Comparison of ENCODE assay signal across 11 cellular contexts in the genomic region with DNA sequence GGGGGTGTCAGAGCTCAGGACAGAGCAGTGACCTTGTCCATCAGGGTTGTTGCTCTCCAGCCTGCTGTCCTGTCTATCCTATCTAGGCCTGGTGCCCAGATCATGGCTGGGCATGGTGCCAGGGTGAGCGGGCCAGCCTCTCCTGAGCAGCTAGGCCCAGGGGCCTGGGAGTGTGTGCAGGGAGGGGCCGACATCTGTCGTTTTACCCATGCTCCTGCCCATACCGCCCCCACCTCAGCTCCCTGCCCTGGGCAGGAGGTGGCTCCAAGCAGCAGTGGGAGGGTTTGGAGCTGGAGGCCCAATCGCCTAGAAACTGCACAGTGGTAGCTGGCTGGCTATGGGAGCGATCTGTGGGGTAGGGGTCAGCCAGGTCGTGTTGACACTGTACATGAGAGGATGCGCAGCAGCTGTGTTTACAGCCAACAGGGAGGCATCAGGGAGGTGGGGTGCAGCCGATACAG. TPM values are rescaled to one million over a fixed set of nuclear protein-coding genes. Genes with fewer than 3 reads are reported as not detected.
DNase-seq lines count a peak whose midpoint lies in the region; ATAC-seq, FAIRE-seq and TF ChIP-seq lines count a peak whose summit lies in the region.
"Had no signal": no experiment of that assay in that cellular context is flagged by ENCODE, and none has a peak within 500 bp of the region (broad histone marks: within the 10 kb centered on the region; RNA-seq: fewer than 3 reads in every experiment).

No MANE protein-coding gene starts in this region.

- H3K4me3 Mint-ChIP-seq in activated T-cell treated with anti-CD3 and anti-CD28 coated beads, Interleukin-2, amount 50 U/mL, for 4 hours = no peak overlapping the region
- H3K4me3 Mint-ChIP-seq: activated naive CD4-positive, alpha-beta T cell treated with anti-CD3 and anti-CD28 coated beads, Interleukin-2, amount 50 U/mL, for 24 hours had no signal

- H3K9me3 ChIP-seq in IMR-90 (ENCODE audit: control insufficient read depth, insufficient read depth, low read length) (no peaks in the 10 kb centered on the region; the same call in 1 of the 2 replicates), heart left ventricle (no peaks in the 10 kb centered on the region), small intestine (ENCODE audit: control insufficient read depth, low read depth) (no peaks in the 10 kb centered on the region)

- no peak overlapping the region for H2BK20ac ChIP-seq in IMR-90 (ENCODE audit: low read depth, low read length)

- no peak overlapping the region for H3K14ac ChIP-seq in IMR-90 (replicated peaks; ENCODE audit: low read depth, low read length)

- H3K23ac ChIP-seq in IMR-90 (ENCODE audit: low read depth, low read length) = no peak overlapping the region

- H3K9me1 ChIP-seq in IMR-90 (ENCODE audit: insufficient read depth, low read length) = no peaks in the 10 kb centered on the region

- dilution Hi-C loops in IMR-90 (cut with HindIII; ENCODE audit: low sequenced_read_pairs, unreplicated experiment) = no loop called here

- no peak overlapping the region for H2BK5ac ChIP-seq in IMR-90 (ENCODE audit: low read depth, low read length, poor library complexity, severe bottlenecking)

- H3K27ac ChIP-seq in IMR-90 (ENCODE audit: insufficient read depth, low read length) (no peak overlapping the region), heart left ventricle (peak overlapping the region in 9 of 12 donors; percentile 56 to 90 (median 71)), small intestine (ENCODE audit: low read depth in 1 of 2, low read length in 1 of 2) (no peak overlapping the region)

- H4K91ac ChIP-seq in IMR-90 (ENCODE audit: insufficient read depth, low read depth, low read length) = no peak overlapping the region

- intact Hi-C loops in IMR-90 (cut with micrococcal nuclease) = no loop called here
- intact Hi-C loops in heart left ventricle (cut with DNase I) = loop anchor here in 2 of 10 donors (10.0 kb wide), 1 partner anchor 128 kb away; a partner anchor contains a TSS

- TF ChIP-seq CTCF in IMR-90 (conservative IDR thresholded peaks at IDR 0.05; ENCODE audit: low read depth, low read length) (no peak), heart left ventricle (IDR thresholded peaks at IDR 0.05) (no peak)

- peaks cover 3% of the 10 kb centered on the region; the same call in 1 of the 2 replicates for H3K4me1 ChIP-seq in IMR-90 (ENCODE audit: control insufficient read depth, insufficient read depth, low read length)
- peaks cover 0 to 23% (median 8%) of the 10 kb centered on the region in 12 donors for H3K4me1 ChIP-seq in heart left ventricle
- H3K4me1 ChIP-seq in small intestine (ENCODE audit: control insufficient read depth in 2 of 2, insufficient read depth in 1 of 2, low read depth in 1 of 2, low read length in 1 of 2) = no peaks in the 10 kb centered on the region

- BruUV-seq in IMR-90 (replicated peaks; lab: Mats Ljungman, UMichigan) = no TSS peak

- peaks cover 14% of the 10 kb centered on the region for H3K4me1 Mint-ChIP-seq in activated T-cell treated with anti-CD3 and anti-CD28 coated beads, Interleukin-2, amount 50 U/mL, for 4 hours (ENCODE audit: low read depth)

- TF ChIP-seq POLR2A in IMR-90 (IDR thresholded peaks at IDR 0.05; ENCODE audit: low read depth, low read length) (no peak), heart left ventricle (IDR thresholded peaks at IDR 0.05) (no peak)

- H2BK120ac ChIP-seq in IMR-90 (ENCODE audit: low read depth, low read length) = no peak overlapping the region

- H4K8ac ChIP-seq in IMR-90 (ENCODE audit: low read depth in 2 of 2, low read length in 2 of 2) = no peak overlapping the region

- H2AK5ac ChIP-seq in IMR-90 (ENCODE audit: low read depth, low read length) = no peak overlapping the region

- H4K20me1 ChIP-seq in IMR-90 (ENCODE audit: insufficient read depth, low read length) = peaks cover 4% of the 10 kb centered on the region; the same call in 1 of the 2 replicates

- H3K9ac ChIP-seq in IMR-90 (ENCODE audit: low read depth, low read length) = no peak overlapping the region

- H3K4me3 ChIP-seq in IMR-90 (ENCODE audit: insufficient read depth, low read depth, low read length) (no peak overlapping the region), heart left ventricle (no peak overlapping the region), small intestine (ENCODE audit: low read depth in 1 of 2, low read length in 2 of 2) (no peak overlapping the region)

- WGBS in IMR-90 (ENCODE audit: extremely low coverage in 2 of 2, insufficient read length in 1 of 2), 2 experiments = no CpG with 5 or more reads among the region's 9 CpGs
- 27 to 41% (median 35%) methylated on average over 8 to 9 of the region's 9 CpGs for WGBS in heart left ventricle, 4 donors
- 12 to 42% (median 27%) methylated on average over 9 of the region's 9 CpGs for WGBS in small intestine, 3 donors

- ATAC-seq in IMR-90 (ENCODE audit: low read depth) (peak; percentile 76), heart left ventricle (peak; percentile 92 to 97 (median 95))
- ATAC-seq in activated T-cell treated with anti-CD3 and anti-CD28 coated beads, Interleukin-2, amount 50 U/mL, for 4 hours = no peak

- H2AK9ac ChIP-seq in IMR-90 (replicated peaks; ENCODE audit: low read depth, low read length, poor library complexity) = peak overlapping the region; percentile 28

- FAIRE-seq in small intestine (lab: Jason Lieb, UNC) = no peak
- FAIRE-seq: RCC 7860 had no signal

- no peak overlapping the region for H3K18ac ChIP-seq in IMR-90 (ENCODE audit: low read depth, low read length)

- no peak overlapping the region for H4K5ac ChIP-seq in IMR-90 (ENCODE audit: low read depth, low read length)

- H3K79me1 ChIP-seq in IMR-90 (ENCODE audit: low read depth in 1 of 2, low read length in 2 of 2) = no peaks in the 10 kb centered on the region

- in situ Hi-C loops in IMR-90 (cut with MboI; ENCODE audit: low sequenced_read_pairs) = no loop called here

- DNase-seq in IMR-90 (peak; percentile 27), NCI-H82 (lab: John Stamatoyannopoulos, UW) (peak; percentile 94), heart left ventricle (peak; percentile 81 to 90 (median 84)), small intestine (peak; percentile 16), NOMO-1 (lab: John Stamatoyannopoulos, UW; ENCODE audit: unreplicated experiment in 2 of 2) (no peak), MV-4-11 (lab: John Stamatoyannopoulos, UW) (no peak)
- DNase-seq in activated CD4-positive, alpha-beta T cell treated with anti-CD3 and anti-CD28 coated beads for 48 hours = no peak
- no peak for DNase-seq in activated T-cell treated with anti-CD3 and anti-CD28 coated beads, Interleukin-2, amount 50 U/mL, for 4 hours
- DNase-seq: stimulated activated CD4-positive, alpha-beta T cell treated with anti-CD3 and anti-CD28 coated beads, Interleukin-2, amount 100 ng/mL, for 48 hours had no signal

- peaks cover 12% of the 10 kb centered on the region for H3K27me3 Mint-ChIP-seq in activated T-cell treated with anti-CD3 and anti-CD28 coated beads, Interleukin-2, amount 50 U/mL, for 4 hours (ENCODE audit: low read depth)

- no peak for TF ChIP-seq RAD21 in IMR-90 (IDR thresholded peaks at IDR 0.05; ENCODE audit: low read length)

- POLR2A ChIA-PET in IMR-90 (lab: Charles Lee; ENCODE audit: unreplicated experiment) = no interaction called here

- H3K4ac ChIP-seq in IMR-90 (ENCODE audit: low read depth, low read length) = no peak overlapping the region

- H2AFZ ChIP-seq in IMR-90 (replicated peaks; ENCODE audit: low read length, poor library complexity) = peak overlapping the region; percentile 43

- H3K4me2 ChIP-seq in IMR-90 (ENCODE audit: low read depth, low read length) = no peak overlapping the region

- H3K9me3 Mint-ChIP-seq in activated T-cell treated with anti-CD3 and anti-CD28 coated beads, Interleukin-2, amount 50 U/mL, for 4 hours = no peaks in the 10 kb centered on the region
- H3K9me3 Mint-ChIP-seq: activated naive CD4-positive, alpha-beta T cell treated with anti-CD3 and anti-CD28 coated beads, Interleukin-2, amount 50 U/mL, for 24 hours had no signal

- CTCF ChIA-PET in IMR-90 (lab: Yijun Ruan, JAX) = interaction anchor here (1.0 kb wide), 1 partner anchor 54 kb away, joined by 5 read pairs; no protein-coding TSS in a partner anchor

- H3K36me3 ChIP-seq in IMR-90 (ENCODE audit: control insufficient read depth, insufficient read depth, low read length) (no peaks in the 10 kb centered on the region), heart left ventricle (no peaks in the 10 kb centered on the region), small intestine (ENCODE audit: control insufficient read depth in 2 of 2, insufficient read depth in 2 of 2, low read length in 2 of 2) (no peaks in the 10 kb centered on the region)

- no peak overlapping the region for H3K56ac ChIP-seq in IMR-90 (ENCODE audit: extremely low read depth, insufficient read depth, low read length)

- H3K27me3 ChIP-seq in IMR-90 (ENCODE audit: control insufficient read depth, insufficient read depth, low read length) (peaks cover 76% of the 10 kb centered on the region), heart left ventricle (peaks cover 0 to 25% (median 11%) of the 10 kb centered on the region in 9 donors), small intestine (ENCODE audit: control insufficient read depth in 2 of 2, insufficient read depth in 2 of 2, low read length in 2 of 2) (peaks cover 0 to 4% of the 10 kb centered on the region in 2 donors)

- no peaks in the 10 kb centered on the region for H3K36me3 Mint-ChIP-seq in activated T-cell treated with anti-CD3 and anti-CD28 coated beads, Interleukin-2, amount 50 U/mL, for 4 hours (ENCODE audit: insufficient read depth)
- H3K36me3 Mint-ChIP-seq: activated naive CD4-positive, alpha-beta T cell treated with anti-CD3 and anti-CD28 coated beads, Interleukin-2, amount 50 U/mL, for 24 hours had no signal

- H2BK15ac ChIP-seq in IMR-90 (ENCODE audit: low read depth, low read length) = no peak overlapping the region

RNA-seq across cellular contexts. Expression of a gene that starts 6.5 kb away (rescaled TPM):
- total RNA-seq in IMR-90 (2012; rRNA removed) (not detected in 2 replicates), heart left ventricle (under 1 TPM in 7 of 9 donors, not detected in 2; 0.07 to 0.35 (median 0.11) TPM)
- polyA plus RNA-seq in IMR-90 (2012; rRNA removed) (not detected in 2 replicates), heart left ventricle (under 1 TPM in 1 of 2 donors, not detected in 1; 0.42 TPM), small intestine (under 1 TPM in 1 of 3 donors, not detected in 2; 0.01 TPM)
- not detected in 2 replicates for polyA plus RNA-seq in IMR-90 (2012; cell fraction: cytosol; rRNA removed)
- polyA plus RNA-seq in IMR-90 (2012; cell fraction: nucleus; rRNA removed; ENCODE audit: low replicate concordance) = not detected in 2 replicates
- total RNA-seq in activated T-cell treated with anti-CD3 and anti-CD28 coated beads, Interleukin-2, amount 50 U/mL, for 4 hours = under 1 TPM in 1 of 3 donors, not detected in 2; 0.11 TPM

RNA-seq across cellular contexts. Expression of a gene that starts 8.2 kb away (rescaled TPM):
- not detected in 2 replicates for total RNA-seq in IMR-90 (2012; rRNA removed)
- 0.03 TPM in 1 of 2 replicates, not detected in the other for polyA plus RNA-seq in IMR-90 (2012; rRNA removed)
- 0.02 TPM in 1 of 2 replicates, not detected in the other for polyA plus RNA-seq in IMR-90 (2012; cell fraction: cytosol; rRNA removed)
- polyA plus RNA-seq in IMR-90 (2012; cell fraction: nucleus; rRNA removed; ENCODE audit: low replicate concordance) = 0.07 and 0.11 TPM in 2 replicates
- 1 to 10 TPM in 5 of 9 donors, under 1 TPM in 4; 0.22 to 1.6 (median 1.1) TPM for total RNA-seq in heart left ventricle
- polyA plus RNA-seq in heart left ventricle = 1 to 10 TPM in 1 of 2 donors, under 1 TPM in 1; 0.30 to 1.4 TPM
- under 1 TPM in 1 of 3 donors, not detected in 2; 0.67 TPM for polyA plus RNA-seq in small intestine
- total RNA-seq in activated T-cell treated with anti-CD3 and anti-CD28 coated beads, Interleukin-2, amount 50 U/mL, for 4 hours = 1 to 10 TPM in 2 of 3 donors, under 1 TPM in 1; 0.55 to 2.4 (median 1.8) TPM

RNA-seq across cellular contexts. Expression of a gene that starts 35.8 kb away (rescaled TPM):
- 0.28 TPM in 1 of 2 replicates, not detected in the other for total RNA-seq in IMR-90 (2012; rRNA removed)
- 0.23 TPM in 1 of 2 replicates, not detected in the other for polyA plus RNA-seq in IMR-90 (2012; rRNA removed)
- polyA plus RNA-seq in IMR-90 (2012; cell fraction: cytosol; rRNA removed) = 0.14 TPM in 1 of 2 replicates, not detected in the other
- polyA plus RNA-seq in IMR-90 (2012; cell fraction: nucleus; rRNA removed; ENCODE audit: low replicate concordance) = 0.45 and 1.4 TPM in 2 replicates
- 1 to 10 TPM in 6 of 9 donors, under 1 TPM in 3; 0.52 to 8.2 (median 1.9) TPM for total RNA-seq in heart left ventricle
- polyA plus RNA-seq in heart left ventricle = 1 to 10 TPM in 1 of 2 donors, under 1 TPM in 1; 0.95 to 1.1 TPM
- 1 to 10 TPM in 2 of 3 donors, under 1 TPM in 1; 0.89 to 2.7 (median 2.2) TPM for polyA plus RNA-seq in small intestine
- 100 to 1,000 TPM; 200 to 245 (median 214) TPM for total RNA-seq in activated T-cell treated with anti-CD3 and anti-CD28 coated beads, Interleukin-2, amount 50 U/mL, for 4 hours

RNA-seq across cellular contexts. Expression of a gene that starts 41.1 kb away (rescaled TPM):
- 2.0 and 2.8 TPM in 2 replicates for total RNA-seq in IMR-90 (2012; rRNA removed)
- 44.4 and 52.1 TPM in 2 replicates for polyA plus RNA-seq in IMR-90 (2012; rRNA removed)
- 21.9 and 40.2 TPM in 2 replicates for polyA plus RNA-seq in IMR-90 (2012; cell fraction: cytosol; rRNA removed)
- 199 and 366 TPM in 2 replicates for polyA plus RNA-seq in IMR-90 (2012; cell fraction: nucleus; rRNA removed; ENCODE audit: low replicate concordance)
- 10 to 100 TPM in 2 of 9 donors, 1 to 10 TPM in 7; 4.1 to 14.7 (median 7.5) TPM for total RNA-seq in heart left ventricle
- polyA plus RNA-seq in heart left ventricle = 1 to 10 TPM; 7.1 TPM
- 1 to 10 TPM in 1 of 3 donors, under 1 TPM in 2; 0.22 to 6.5 (median 0.81) TPM for polyA plus RNA-seq in small intestine
- total RNA-seq in activated T-cell treated with anti-CD3 and anti-CD28 coated beads, Interleukin-2, amount 50 U/mL, for 4 hours = under 1 TPM in 1 of 3 donors, not detected in 2; 0.05 TPM

Comparison
In these comparisons a context has a peak if more than half of its experiments do, and no peak if none do; other contexts are left out.
1. ATAC-seq: peak in IMR-90 (single experiment) and heart left ventricle (4 of 4); none in activated T-cell treated with anti-CD3 and anti-CD28 coated beads, Interleukin-2, amount 50 U/mL, for 4 hours (0 of 2).
2. DNase-seq: peak in IMR-90 (single experiment), NCI-H82 (single experiment), heart left ventricle (5 of 5) and small intestine (single experiment); none in NOMO-1 (0 of 2), MV-4-11 (single experiment), activated CD4-positive, alpha-beta T cell treated with anti-CD3 and anti-CD28 coated beads for 48 hours (single experiment) and activated T-cell treated with anti-CD3 and anti-CD28 coated beads, Interleukin-2, amount 50 U/mL, for 4 hours (single experiment).
3. H3K27ac ChIP-seq: peak in heart left ventricle (9 of 12); none in IMR-90 (single experiment) and small intestine (0 of 2).
4. RNA of a gene that starts 35.8 kb away (total RNA-seq): 200 to 245 TPM in activated T-cell treated with anti-CD3 and anti-CD28 coated beads, Interleukin-2, amount 50 U/mL, for 4 hours; 0.52 to 8.2 TPM in heart left ventricle and 0.28 TPM in IMR-90; every median in the first group is over 10 times any median in the second.